Comparison of ENCODE assay signal across 1 cellular context in genomic region chr1:164466429-164466828, GRCh38.
TF ChIP-seq lines count a peak whose summit lies in the region.

No MANE protein-coding gene starts in this region.

TF ChIP-seq in HEK293, 187 proteins besides CTCF, POLR2A, EP300 and RAD21 (continued from another document):
- TF ChIP-seq ZNF585B (tag by site-specific recombination; IDR thresholded peaks at IDR 0.05) (no peak), ZNF610 (tag by site-specific recombination; IDR thresholded peaks at IDR 0.05; ENCODE audit: borderline replicate concordance) (no peak), GLIS2 (tag by site-specific recombination; IDR thresholded peaks at IDR 0.05) (no peak), ZNF114 (tag by site-specific recombination; IDR thresholded peaks at IDR 0.05) (no peak), ZEB2 (tag by site-specific recombination; IDR thresholded peaks at IDR 0.05) (0 out of 2 replicates have a peak, but pooled peaks have one; percentile 40), SP7 (tag by site-specific recombination; IDR thresholded peaks at IDR 0.05) (peak; percentile 69), ZNF600 (tag by site-specific recombination; IDR thresholded peaks at IDR 0.05) (peak; percentile 26; the same call in 1 of the 2 replicates)
- TF ChIP-seq, protein P1, sequence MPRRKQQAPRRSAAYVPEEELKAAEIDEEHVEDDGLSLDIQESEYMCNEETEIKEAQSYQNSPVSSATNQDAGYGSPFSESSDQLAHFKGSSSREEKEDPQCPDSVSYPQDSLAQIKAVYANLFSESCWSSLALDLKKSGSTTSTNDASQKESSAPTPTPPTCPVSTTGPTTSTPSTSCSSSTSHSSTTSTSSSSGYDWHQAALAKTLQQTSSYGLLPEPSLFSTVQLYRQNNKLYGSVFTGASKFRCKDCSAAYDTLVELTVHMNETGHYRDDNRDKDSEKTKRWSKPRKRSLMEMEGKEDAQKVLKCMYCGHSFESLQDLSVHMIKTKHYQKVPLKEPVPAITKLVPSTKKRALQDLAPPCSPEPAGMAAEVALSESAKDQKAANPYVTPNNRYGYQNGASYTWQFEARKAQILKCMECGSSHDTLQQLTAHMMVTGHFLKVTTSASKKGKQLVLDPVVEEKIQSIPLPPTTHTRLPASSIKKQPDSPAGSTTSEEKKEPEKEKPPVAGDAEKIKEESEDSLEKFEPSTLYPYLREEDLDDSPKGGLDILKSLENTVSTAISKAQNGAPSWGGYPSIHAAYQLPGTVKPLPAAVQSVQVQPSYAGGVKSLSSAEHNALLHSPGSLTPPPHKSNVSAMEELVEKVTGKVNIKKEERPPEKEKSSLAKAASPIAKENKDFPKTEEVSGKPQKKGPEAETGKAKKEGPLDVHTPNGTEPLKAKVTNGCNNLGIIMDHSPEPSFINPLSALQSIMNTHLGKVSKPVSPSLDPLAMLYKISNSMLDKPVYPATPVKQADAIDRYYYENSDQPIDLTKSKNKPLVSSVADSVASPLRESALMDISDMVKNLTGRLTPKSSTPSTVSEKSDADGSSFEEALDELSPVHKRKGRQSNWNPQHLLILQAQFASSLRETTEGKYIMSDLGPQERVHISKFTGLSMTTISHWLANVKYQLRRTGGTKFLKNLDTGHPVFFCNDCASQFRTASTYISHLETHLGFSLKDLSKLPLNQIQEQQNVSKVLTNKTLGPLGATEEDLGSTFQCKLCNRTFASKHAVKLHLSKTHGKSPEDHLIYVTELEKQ (tag by site-specific recombination; IDR thresholded peaks at IDR 0.05; ENCODE audit: borderline replicate concordance): peak; percentile 65; the same call in 1 of the 2 replicates
- TF ChIP-seq, protein P2, sequence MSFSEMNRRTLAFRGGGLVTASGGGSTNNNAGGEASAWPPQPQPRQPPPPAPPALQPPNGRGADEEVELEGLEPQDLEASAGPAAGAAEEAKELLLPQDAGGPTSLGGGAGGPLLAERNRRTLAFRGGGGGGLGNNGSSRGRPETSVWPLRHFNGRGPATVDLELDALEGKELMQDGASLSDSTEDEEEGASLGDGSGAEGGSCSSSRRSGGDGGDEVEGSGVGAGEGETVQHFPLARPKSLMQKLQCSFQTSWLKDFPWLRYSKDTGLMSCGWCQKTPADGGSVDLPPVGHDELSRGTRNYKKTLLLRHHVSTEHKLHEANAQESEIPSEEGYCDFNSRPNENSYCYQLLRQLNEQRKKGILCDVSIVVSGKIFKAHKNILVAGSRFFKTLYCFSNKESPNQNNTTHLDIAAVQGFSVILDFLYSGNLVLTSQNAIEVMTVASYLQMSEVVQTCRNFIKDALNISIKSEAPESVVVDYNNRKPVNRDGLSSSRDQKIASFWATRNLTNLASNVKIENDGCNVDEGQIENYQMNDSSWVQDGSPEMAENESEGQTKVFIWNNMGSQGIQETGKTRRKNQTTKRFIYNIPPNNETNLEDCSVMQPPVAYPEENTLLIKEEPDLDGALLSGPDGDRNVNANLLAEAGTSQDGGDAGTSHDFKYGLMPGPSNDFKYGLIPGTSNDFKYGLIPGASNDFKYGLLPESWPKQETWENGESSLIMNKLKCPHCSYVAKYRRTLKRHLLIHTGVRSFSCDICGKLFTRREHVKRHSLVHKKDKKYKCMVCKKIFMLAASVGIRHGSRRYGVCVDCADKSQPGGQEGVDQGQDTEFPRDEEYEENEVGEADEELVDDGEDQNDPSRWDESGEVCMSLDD (tag by site-specific recombination; IDR thresholded peaks at IDR 0.05): no peak
